ENCODE assay signal across 8 cellular contexts in the genomic region with DNA sequence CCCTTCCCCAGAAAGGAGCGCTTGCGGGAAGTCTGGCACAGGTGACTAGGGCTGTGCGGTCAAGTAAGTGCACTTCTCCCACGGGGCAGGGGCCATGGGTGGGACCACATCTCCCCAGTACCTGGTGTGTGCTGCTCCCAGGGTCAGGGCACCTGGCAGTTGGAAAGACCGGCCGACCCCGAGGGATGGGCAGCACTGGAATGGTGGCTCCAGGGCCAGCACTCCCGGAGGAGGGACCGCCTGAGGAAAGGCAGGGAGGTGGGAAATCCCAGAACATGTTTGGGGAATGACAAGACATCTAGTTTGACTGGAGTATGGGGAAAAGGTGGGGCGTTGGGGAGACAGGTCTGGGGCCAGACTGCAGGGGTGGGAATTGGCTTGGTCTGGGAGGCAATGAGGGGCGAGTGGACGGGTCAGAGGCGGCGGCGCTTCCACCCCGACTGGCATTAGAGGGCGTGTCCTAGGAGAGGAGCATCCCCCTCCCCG. TPM values are rescaled to one million over a fixed set of nuclear protein-coding genes. Genes with fewer than 3 reads are reported as not detected.
DNase-seq lines count a peak whose midpoint lies in the region; ATAC-seq, FAIRE-seq and TF ChIP-seq lines count a peak whose summit lies in the region.

No MANE protein-coding gene starts in this region.

- H3K4me3 ChIP-seq in keratinocyte (ENCODE audit: control insufficient read depth in 2 of 3, extremely low read depth in 1 of 3, insufficient read depth in 2 of 3, low read depth in 1 of 3, low read length in 3 of 3) (peak overlapping the region; percentile 43 to 72 (median 67)), stomach (peak overlapping the region; percentile 77 to 82 (median 82))

- ATAC-seq in HG02798 (IDR thresholded peaks at IDR 0.05; ENCODE audit: poor library complexity, unreplicated experiment), result peak; percentile 9

- H3K27me3 Mint-ChIP-seq in activated naive CD8-positive, alpha-beta T cell treated with anti-CD3 and anti-CD28 coated beads for 36 hours, result peaks cover 21% of the 10 kb centered on the region

- no peaks in the 10 kb centered on the region for H3K9me3 Mint-ChIP-seq in activated naive CD8-positive, alpha-beta T cell treated with anti-CD3 and anti-CD28 coated beads for 36 hours

- peak overlapping the region; percentile 49 for H3K9ac ChIP-seq in keratinocyte (ENCODE audit: control insufficient read depth, extremely low read depth, insufficient read depth, low read length)

- peak overlapping the region; percentile 72 for H3K4me3 Mint-ChIP-seq in activated naive CD8-positive, alpha-beta T cell treated with anti-CD3 and anti-CD28 coated beads for 36 hours

- H3K4me2 ChIP-seq in keratinocyte (ENCODE audit: control insufficient read depth, extremely low read depth, insufficient read depth, low read depth, low read length), result peak overlapping the region; percentile 73

- no peaks in the 10 kb centered on the region for H3K36me3 Mint-ChIP-seq in activated naive CD8-positive, alpha-beta T cell treated with anti-CD3 and anti-CD28 coated beads for 36 hours

- no peak overlapping the region for H3K27ac Mint-ChIP-seq in activated naive CD8-positive, alpha-beta T cell treated with anti-CD3 and anti-CD28 coated beads for 36 hours

- no peaks in the 10 kb centered on the region for H3K79me2 ChIP-seq in keratinocyte (ENCODE audit: control insufficient read depth, insufficient read depth, low read length)

- H3K9me3 ChIP-seq in keratinocyte (ENCODE audit: control insufficient read depth, low read depth, low read length) (no peaks in the 10 kb centered on the region), stomach (no peaks in the 10 kb centered on the region)

- TF ChIP-seq EP300 in stomach (IDR thresholded peaks at IDR 0.05), result no peak

- H3K4me1 ChIP-seq in keratinocyte (ENCODE audit: control insufficient read depth, extremely low read depth, insufficient read depth, low read length) (peaks cover 12% of the 10 kb centered on the region), stomach (peaks cover 21 to 52% (median 46%) of the 10 kb centered on the region in 4 donors)

- H3K27ac ChIP-seq in keratinocyte (ENCODE audit: control insufficient read depth, insufficient read depth, low read length) (no peak overlapping the region), stomach (peak overlapping the region in 4 of 5 donors; percentile 79 to 90 (median 86))

- no peaks in the 10 kb centered on the region for H4K20me1 ChIP-seq in keratinocyte (ENCODE audit: control insufficient read depth, extremely low read depth, insufficient read depth, low read length)

- FAIRE-seq in keratinocyte (lab: Jason Lieb, UNC) (no peak), D721Med (lab: Jason Lieb, UNC) (no peak)

- 7 to 16% (median 9%) methylated on average over 11 to 18 of the region's 18 CpGs for WGBS in stomach, 5 donors

- TF ChIP-seq CTCF in keratinocyte (optimal IDR thresholded peaks at IDR 0.05 in 1 of 3, IDR thresholded peaks at IDR 0.05 in 1 of 3, conservative IDR thresholded peaks at IDR 0.05 in 1 of 3; ENCODE audit: extremely low read depth in 1 of 3, insufficient read depth in 2 of 3, low read length in 3 of 3), result no peak
- no peak for TF ChIP-seq CTCF in stomach (IDR thresholded peaks at IDR 0.05)
- no peak for TF ChIP-seq CTCF in D721Med (IDR thresholded peaks at IDR 0.05; ENCODE audit: insufficient read depth, missing control alignments)

- H3K9me1 ChIP-seq in keratinocyte (ENCODE audit: control insufficient read depth, extremely low read depth, insufficient read depth, low read length), result no peaks in the 10 kb centered on the region

- no peak for DNase-seq in activated naive CD8-positive, alpha-beta T cell treated with anti-CD3 and anti-CD28 coated beads for 36 hours
- no peak for DNase-seq in keratinocyte (ENCODE audit: low read depth, low spot score)
- no peak for DNase-seq in stomach
- no peak for DNase-seq in COLO829 (ENCODE audit: low spot score)
- no peak for DNase-seq in SW 1271 (lab: John Stamatoyannopoulos, UW)
- no peak for DNase-seq in D721Med (ENCODE audit: insufficient read length, low spot score)
- DNase-seq in KG1 (lab: John Stamatoyannopoulos, UW), result no peak

- H3K27me3 ChIP-seq in keratinocyte (ENCODE audit: control insufficient read depth, extremely low read depth, insufficient read depth, low read length) (peaks cover 25% of the 10 kb centered on the region), stomach (peaks cover 0 to 6% (median 4%) of the 10 kb centered on the region in 3 donors)

- TF ChIP-seq POLR2A in stomach (IDR thresholded peaks at IDR 0.05), result no peak

- peak overlapping the region; percentile 41 for H2AFZ ChIP-seq in keratinocyte (ENCODE audit: control insufficient read depth, low read length)

- dilution Hi-C loops in keratinocyte (cut with MboI; ENCODE audit: extremely low pct_ligation_motif_present, low sequenced_read_pairs), result no loop called here

- peaks cover 38% of the 10 kb centered on the region for H3K4me1 Mint-ChIP-seq in activated naive CD8-positive, alpha-beta T cell treated with anti-CD3 and anti-CD28 coated beads for 36 hours

- intact Hi-C loops in stomach (cut with DNase I; ENCODE audit: low total_unique reads), result no loop called here

- H3K36me3 ChIP-seq in keratinocyte (ENCODE audit: control insufficient read depth in 2 of 2, extremely low read depth in 1 of 2, insufficient read depth in 2 of 2, low read length in 2 of 2) (no peaks in the 10 kb centered on the region), stomach (no peaks in the 10 kb centered on the region)

RNA-seq across cellular contexts. Expression of gene GLIPR2, which starts 0.7 kb away (rescaled TPM):
- total RNA-seq in activated naive CD8-positive, alpha-beta T cell treated with anti-CD3 and anti-CD28 coated beads for 36 hours, result 1 to 10 TPM; 5.3 to 6.6 TPM
- polyA plus RNA-seq in keratinocyte, result 3.7 to 6.1 TPM (median 4.1 TPM) in 3 replicates
- polyA plus RNA-seq in keratinocyte (2011; ENCODE audit: low read depth), result 0.36 TPM
- polyA plus RNA-seq in keratinocyte (2011; cell fraction: cytosol; rRNA removed), result 4.2 and 4.7 TPM in 2 replicates
- polyA plus RNA-seq in keratinocyte (2011; cell fraction: nucleus; rRNA removed), result 3.5 and 3.6 TPM in 2 replicates
- 0.89 and 2.8 TPM in 2 replicates for polyA plus RNA-seq in keratinocyte (2012; ENCODE audit: low replicate concordance)
- polyA minus RNA-seq in keratinocyte, result 2.7 TPM in 2 of 3 replicates, not detected in the other
- polyA minus RNA-seq in keratinocyte (2011; cell fraction: cytosol; rRNA and poly(A)+ RNA removed), result 3.3 TPM
- 0.70 and 0.95 TPM in 2 replicates for polyA minus RNA-seq in keratinocyte (2011; cell fraction: nucleus; rRNA and poly(A)+ RNA removed)
- 10 to 100 TPM in 4 of 5 donors, 1 to 10 TPM in 1; 3.5 to 40.6 (median 33.5) TPM for total RNA-seq in stomach
- polyA plus RNA-seq in stomach, result 10 to 100 TPM; 22.0 to 37.9 (median 32.1) TPM

RNA-seq across cellular contexts. Expression of gene CCIN, which starts 33.4 kb away (rescaled TPM):
- total RNA-seq in activated naive CD8-positive, alpha-beta T cell treated with anti-CD3 and anti-CD28 coated beads for 36 hours, result not detected
- 0.10 TPM in 1 of 3 replicates, not detected in the others for polyA plus RNA-seq in keratinocyte
- polyA plus RNA-seq in keratinocyte (2011; ENCODE audit: low read depth), result not detected
- polyA plus RNA-seq in keratinocyte (2011; cell fraction: cytosol; rRNA removed), result 0.04 and 0.05 TPM in 2 replicates
- 0.17 and 0.25 TPM in 2 replicates for polyA plus RNA-seq in keratinocyte (2011; cell fraction: nucleus; rRNA removed)
- polyA plus RNA-seq in keratinocyte (2012; ENCODE audit: low replicate concordance), result 0.06 TPM in 1 of 2 replicates, not detected in the other
- polyA minus RNA-seq in keratinocyte, result 0.16 TPM in 1 of 3 replicates, not detected in the others
- polyA minus RNA-seq in keratinocyte (2011; cell fraction: cytosol; rRNA and poly(A)+ RNA removed), result not detected
- not detected in 2 replicates for polyA minus RNA-seq in keratinocyte (2011; cell fraction: nucleus; rRNA and poly(A)+ RNA removed)
- total RNA-seq in stomach, result 1 to 10 TPM in 2 of 5 donors, under 1 TPM in 1, not detected in 2; 0.45 to 1.3 (median 1.2) TPM
- polyA plus RNA-seq in stomach, result under 1 TPM in 2 of 3 donors, not detected in 1; 0.08 to 0.31 TPM

RNA-seq across cellular contexts. Expression of gene CLTA, which starts 54.9 kb away (rescaled TPM):
- 100 to 1,000 TPM; 165 to 166 TPM for total RNA-seq in activated naive CD8-positive, alpha-beta T cell treated with anti-CD3 and anti-CD28 coated beads for 36 hours
- polyA plus RNA-seq in keratinocyte, result 231 to 325 TPM (median 290 TPM) in 3 replicates
- polyA plus RNA-seq in keratinocyte (2011; ENCODE audit: low read depth), result 477 TPM
- 319 and 330 TPM in 2 replicates for polyA plus RNA-seq in keratinocyte (2011; cell fraction: cytosol; rRNA removed)
- polyA plus RNA-seq in keratinocyte (2011; cell fraction: nucleus; rRNA removed), result 135 and 169 TPM in 2 replicates
- 204 and 273 TPM in 2 replicates for polyA plus RNA-seq in keratinocyte (2012; ENCODE audit: low replicate concordance)
- polyA minus RNA-seq in keratinocyte, result 80.4 to 100 TPM (median 94.7 TPM) in 3 replicates
- 128 TPM for polyA minus RNA-seq in keratinocyte (2011; cell fraction: cytosol; rRNA and poly(A)+ RNA removed)
- polyA minus RNA-seq in keratinocyte (2011; cell fraction: nucleus; rRNA and poly(A)+ RNA removed), result 34.9 and 42.8 TPM in 2 replicates
- 100 to 1,000 TPM in 3 of 5 donors, 10 to 100 TPM in 2; 25.1 to 890 (median 117) TPM for total RNA-seq in stomach
- 100 to 1,000 TPM; 164 to 322 (median 196) TPM for polyA plus RNA-seq in stomach
